Comparison of ENCODE assay signal across 13 cellular contexts in the genomic region with DNA sequence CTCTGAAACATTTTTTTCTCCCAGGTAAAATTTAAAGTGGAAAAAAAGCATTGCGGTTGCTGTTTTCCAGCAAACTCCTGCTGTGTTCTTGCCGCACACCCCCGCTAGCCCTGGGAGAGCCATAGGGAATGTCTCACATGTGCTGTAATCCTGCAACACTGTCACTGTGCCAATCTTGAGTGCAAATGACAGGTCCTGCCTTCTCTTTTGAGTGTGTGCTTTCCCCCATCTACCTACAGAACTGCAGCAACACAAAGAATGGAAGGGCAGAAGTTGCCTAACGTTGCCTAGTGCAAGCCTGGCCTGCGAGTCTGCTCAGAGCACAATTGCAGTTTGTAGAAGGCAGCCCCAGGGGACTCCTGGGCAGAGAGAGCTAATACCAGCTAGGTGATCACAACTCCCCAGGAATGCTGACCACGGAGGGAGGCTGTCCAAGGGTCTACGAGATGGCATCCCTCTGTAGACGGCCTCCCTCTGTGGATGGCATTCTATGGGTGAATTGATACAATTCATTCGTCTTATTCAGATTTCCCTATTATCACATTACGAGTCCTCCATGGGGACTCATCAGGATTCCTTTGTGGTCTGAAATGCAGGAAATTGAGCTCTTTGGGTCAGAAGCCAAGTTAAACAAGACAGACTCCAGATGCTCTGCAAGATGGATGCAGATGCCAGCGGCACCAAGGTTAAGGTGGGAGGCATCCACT.
A peak's percentile ranks its signal among the peaks of the same experiment; 100 is the strongest.
DNase-seq lines count a peak whose midpoint lies in the region; ATAC-seq and TF ChIP-seq lines count a peak whose summit lies in the region.
"Had no signal": no experiment of that assay in that cellular context is flagged by ENCODE, and none has a peak within 500 bp of the region (broad histone marks: within the 10 kb centered on the region; RNA-seq: fewer than 3 reads in every experiment).

No MANE protein-coding gene starts in this region.

- no peak overlapping the region for H3K9ac ChIP-seq in PC-3 (ENCODE audit: low read length)
- H3K9ac ChIP-seq in fibroblast of lung (ENCODE audit: insufficient read depth, low read length) = no peak overlapping the region

- intact Hi-C loops in PC-3 (cut with micrococcal nuclease) = no loop called here

- CTCF ChIA-PET in PC-3 (lab: Charles Lee) = no interaction called here

- H3K9me2 ChIP-seq in PC-3 (replicated peaks; ENCODE audit: low read length) = no peaks in the 10 kb centered on the region

- H3F3A ChIP-seq in PC-3 (ENCODE audit: low read length, unreplicated experiment) = no peaks in the 10 kb centered on the region

- H3K27me3 ChIP-seq in PC-3 (ENCODE audit: low read length) (no peaks in the 10 kb centered on the region), fibroblast of lung (ENCODE audit: control insufficient read depth, insufficient read depth, low read length) (peaks cover 3% of the 10 kb centered on the region)
- H3K27me3 ChIP-seq: breast epithelium had no signal

- H3K4me2 ChIP-seq in PC-3 (ENCODE audit: low read length) (no peak overlapping the region), fibroblast of lung (ENCODE audit: extremely low read depth, insufficient read depth, low read length) (no peak overlapping the region)

- no peaks in the 10 kb centered on the region for H3K79me2 ChIP-seq in PC-3 (ENCODE audit: low read length)
- no peaks in the 10 kb centered on the region for H3K79me2 ChIP-seq in fibroblast of lung (ENCODE audit: control insufficient read depth, insufficient read depth, low read length)

- H3K9me3 ChIP-seq in PC-3 (ENCODE audit: low read length) (no peaks in the 10 kb centered on the region), fibroblast of lung (ENCODE audit: control insufficient read depth, insufficient read depth, low read depth, low read length) (no peaks in the 10 kb centered on the region)
- H3K9me3 ChIP-seq: breast epithelium had no signal

- TF ChIP-seq CTCF in PC-3 (conservative IDR thresholded peaks at IDR 0.05; ENCODE audit: low read depth, low read length) (no peak), fibroblast of lung (conservative IDR thresholded peaks at IDR 0.05 in 1 of 2, IDR thresholded peaks at IDR 0.05 in 1 of 2; ENCODE audit: low read depth in 1 of 2, low read length in 2 of 2) (no peak)

- no TSS peak for BruUV-seq in PC-3 (replicated peaks; lab: Mats Ljungman, UMichigan)

- H3K36me3 ChIP-seq in PC-3 (ENCODE audit: low read depth, low read length) (no peaks in the 10 kb centered on the region), fibroblast of lung (ENCODE audit: control insufficient read depth, insufficient read depth, low read length) (no peaks in the 10 kb centered on the region)
- H3K36me3 ChIP-seq: breast epithelium had no signal

- no peak overlapping the region for H3K4me3 ChIP-seq in PC-3 (ENCODE audit: low read length)
- no peak overlapping the region for H3K4me3 ChIP-seq in fibroblast of lung (replicated peaks in 1 of 4; ENCODE audit: control extremely low read depth in 1 of 4, insufficient read depth in 1 of 4, low read depth in 3 of 4, low read length in 4 of 4)
- H3K4me3 ChIP-seq: breast epithelium had no signal

- H2AFZ ChIP-seq in PC-3 (ENCODE audit: low read length) (no peak overlapping the region), fibroblast of lung (ENCODE audit: low read length) (no peak overlapping the region)

- peak; percentile 37; the same call in 1 of the 2 replicates for ATAC-seq in PC-3
- no peak for ATAC-seq in GM21576 (IDR thresholded peaks at IDR 0.05; ENCODE audit: unreplicated experiment)
- no peak for ATAC-seq in GM19035 (IDR thresholded peaks at IDR 0.05; ENCODE audit: unreplicated experiment)

- no peaks in the 10 kb centered on the region for H3K4me1 ChIP-seq in PC-3 (ENCODE audit: insufficient read depth, low read length)
- peaks cover 9% of the 10 kb centered on the region for H3K4me1 ChIP-seq in fibroblast of lung (ENCODE audit: control insufficient read depth, extremely low read depth, insufficient read depth, low read length)
- H3K4me1 ChIP-seq: breast epithelium had no signal

- POLR2A ChIA-PET in PC-3 (lab: Charles Lee; ENCODE audit: unreplicated experiment) = no interaction called here

- DNase-seq in GM03348 (ENCODE audit: low spot score) (peak; percentile 47), PC-3 (peak; percentile 37), fibroblast of lung (ENCODE audit: low read depth in 2 of 2) (peak; percentile 48 to 87), non-pigmented ciliary epithelial cell (ENCODE audit: low read depth) (peak; percentile 55), mesenteric fat pad (ENCODE audit: low spot score) (no peak)
- DNase-seq in effector CD4-positive, alpha-beta T cell = no peak
- DNase-seq: CD4-positive, alpha-beta T cell; head of caudate nucleus; NCI-H146; stimulated activated CD4-positive, alpha-beta T cell treated with anti-CD3 and anti-CD28 coated beads, Interleukin-15, amount 100 ng/mL, for 24 hours had no signal

- H4K20me1 ChIP-seq in PC-3 (ENCODE audit: low read length) (no peaks in the 10 kb centered on the region), fibroblast of lung (ENCODE audit: control insufficient read depth, extremely low read depth, insufficient read depth, low read length) (no peaks in the 10 kb centered on the region)

- H3K27ac ChIP-seq in PC-3 (ENCODE audit: low read length) = no peak overlapping the region
- H3K27ac ChIP-seq in fibroblast of lung (ENCODE audit: insufficient read depth, low read length) = no peak overlapping the region
- H3K27ac ChIP-seq: breast epithelium had no signal

Comparison
In these comparisons a context has a peak if more than half of its experiments do, and no peak if none do; other contexts are left out.
1. DNase-seq: peak in GM03348 (single experiment), PC-3 (single experiment), fibroblast of lung (2 of 2) and non-pigmented ciliary epithelial cell (single experiment); none in mesenteric fat pad (single experiment) and effector CD4-positive, alpha-beta T cell (single experiment).